Comparison of ENCODE assay signal across 14 cellular contexts in genomic region chr9:116817762-116818161, GRCh38.
DNase-seq lines count a peak whose midpoint lies in the region; ATAC-seq lines count a peak whose summit lies in the region.
"Had no signal": no experiment of that assay in that cellular context is flagged by ENCODE, and none has a peak within 500 bp of the region (broad histone marks: within the 10 kb centered on the region; RNA-seq: fewer than 3 reads in every experiment).

No MANE protein-coding gene starts in this region.

- DNase-seq in Daoy (ENCODE audit: low read depth) (peak; percentile 13), M059J (ENCODE audit: low read depth) (peak; percentile 4), NCI-H187 treated with DMSO at 0.1 percent for 48 hours (lab: John Stamatoyannopoulos, UW) (no peak)
- DNase-seq: GF-D8; NCI-H1417 treated with DMSO at 0.1 percent for 48 hours; NCI-H2081 treated with DMSO at 0.1 percent for 48 hours; NK-92 treated with Interleukin-12 subunit alpha and Interleukin-12 subunit beta, amount 100 ng/mL, for 24 hours; RPMI8226; T-helper 17 cell had no signal

- ATAC-seq in GM18520 (IDR thresholded peaks at IDR 0.05; ENCODE audit: unreplicated experiment): peak; percentile 72
- peak; percentile 75 for ATAC-seq in HG02870 (IDR thresholded peaks at IDR 0.05; ENCODE audit: unreplicated experiment)
- ATAC-seq in HG02852 (IDR thresholded peaks at IDR 0.05; ENCODE audit: unreplicated experiment): no peak
- no peak for ATAC-seq in HG02678 (IDR thresholded peaks at IDR 0.05; ENCODE audit: unreplicated experiment)
- no peak for ATAC-seq in HG02763 (IDR thresholded peaks at IDR 0.05; ENCODE audit: unreplicated experiment)
- ATAC-seq: T-helper 17 cell had no signal

Comparison
In these comparisons a context has a peak if more than half of its experiments do, and no peak if none do; other contexts are left out.
1. ATAC-seq: peak in GM18520 (single experiment) and HG02870 (single experiment); none in HG02852 (single experiment), HG02678 (single experiment) and HG02763 (single experiment).